ENCODE assay signal across 27 cellular contexts in genomic region chr10:4070921-4071320, GRCh38.
"Had no signal": no experiment of that assay in that cellular context is flagged by ENCODE, and none has a peak within 500 bp of the region (broad histone marks: within the 10 kb centered on the region; RNA-seq: fewer than 3 reads in every experiment).

No MANE protein-coding gene starts in this region.

- H3K4me1 ChIP-seq: right lobe of liver, uterus had no signal

- H3K9me3 Mint-ChIP-seq: immature natural killer cell; naive thymus-derived CD8-positive, alpha-beta T cell; stimulated activated naive CD8-positive, alpha-beta T cell treated with anti-CD3 and anti-CD28 coated beads, Interleukin-15, Interleukin-2, amounts not matched to agents 100 ng/mL and 50 ng/mL, for 24 hours had no signal

- H3K9me3 ChIP-seq: heart left ventricle, left lung, neutrophil, ovary, right atrium auricular region, right lobe of liver, suprapubic skin, thoracic aorta, tibial artery, uterus had no signal

- H3K4me3 Mint-ChIP-seq: immature natural killer cell; naive thymus-derived CD8-positive, alpha-beta T cell; neural crest cell; stimulated activated naive CD8-positive, alpha-beta T cell treated with anti-CD3 and anti-CD28 coated beads, Interleukin-15, Interleukin-2, amounts not matched to agents 100 ng/mL and 50 ng/mL, for 24 hours; type B pancreatic cell had no signal

- H3K36me3 Mint-ChIP-seq: immature natural killer cell; naive thymus-derived CD8-positive, alpha-beta T cell; type B pancreatic cell had no signal

- H3K27ac ChIP-seq: left lung, neutrophil, ovary, right atrium auricular region, right lobe of liver, suprapubic skin, uterus had no signal

- DNase-seq: heart left ventricle; hypothalamus; immature natural killer cell; kidney; left colon; left lung; midbrain; naive thymus-derived CD8-positive, alpha-beta T cell; occipital lobe; ovary; right lobe of liver; stimulated activated CD4-positive, alpha-beta T cell treated with anti-CD3 and anti-CD28 coated beads, Interleukin-12 subunit alpha, Interleukin-12 subunit beta, amount 100 ng/mL, for 4 hours; stimulated activated CD4-positive, alpha-beta T cell treated with anti-CD3 and anti-CD28 coated beads, Interleukin-15, amount 100 ng/mL, for 24 hours; stimulated activated CD4-positive, alpha-beta T cell treated with anti-CD3 and anti-CD28 coated beads, Interleukin-2, amount 100 ng/mL, for 24 hours; stimulated activated CD4-positive, alpha-beta T cell treated with anti-CD3 and anti-CD28 coated beads, Interleukin-4, amount 100 ng/mL, for 1 hour; stimulated activated naive CD4-positive, alpha-beta T cell; tibial artery; uterus had no signal

- H3K27me3 Mint-ChIP-seq: stimulated activated naive CD8-positive, alpha-beta T cell treated with anti-CD3 and anti-CD28 coated beads, Interleukin-15, Interleukin-2, amounts not matched to agents 100 ng/mL and 50 ng/mL, for 24 hours; type B pancreatic cell had no signal

- H3K4me1 Mint-ChIP-seq: neural crest cell had no signal

- H3K27me3 ChIP-seq: heart left ventricle, left lung, neutrophil, ovary, right atrium auricular region, right lobe of liver, suprapubic skin, tibial artery, uterus had no signal

- H3K36me3 ChIP-seq: heart left ventricle, left lung, neutrophil, ovary, right atrium auricular region, right lobe of liver, suprapubic skin, thoracic aorta, tibial artery, uterus had no signal

- H3K4me3 ChIP-seq: heart left ventricle, left lung, lung, ovary, right atrium auricular region, right lobe of liver, suprapubic skin, thoracic aorta, tibial artery, uterus had no signal

- H3K27ac Mint-ChIP-seq: progenitor cell of endocrine pancreas; stimulated activated naive CD8-positive, alpha-beta T cell treated with anti-CD3 and anti-CD28 coated beads, Interleukin-15, Interleukin-2, amounts not matched to agents 100 ng/mL and 50 ng/mL, for 24 hours; type B pancreatic cell had no signal

- ATAC-seq: heart left ventricle; left colon; left lung; naive thymus-derived CD8-positive, alpha-beta T cell; right lobe of liver had no signal
